ENCODE assay signal across 25 cellular contexts in genomic region chr5:123786411-123786810, GRCh38.
DNase-seq lines count a peak whose midpoint lies in the region; ATAC-seq, FAIRE-seq and TF ChIP-seq lines count a peak whose summit lies in the region.
"Had no signal": no experiment of that assay in that cellular context is flagged by ENCODE, and none has a peak within 500 bp of the region (broad histone marks: within the 10 kb centered on the region; RNA-seq: fewer than 3 reads in every experiment).

No MANE protein-coding gene starts in this region.

- H3K9me3 ChIP-seq in adrenal gland (replicated peaks in 1 of 3) = no peaks in the 10 kb centered on the region
- H3K9me3 ChIP-seq: body of pancreas had no signal

- DNase-seq in SIG-M5 treated with dmso at 0.1 percent for 504 hours (lab: John Stamatoyannopoulos, UW; ENCODE audit: unreplicated experiment) (peak; percentile 17), SIG-M5 (lab: John Stamatoyannopoulos, UW) (no peak), OCI-M1 (lab: John Stamatoyannopoulos, UW) (peak; percentile 5), WTC11 (ENCODE audit: low spot score) (no peak), GF-D8 (lab: John Stamatoyannopoulos, UW) (no peak), adrenal gland (no peak)
- DNase-seq: 8988T; activated CD4-positive, alpha-beta T cell treated with anti-CD3 and anti-CD28 coated beads, Interleukin-2, amount 50 U/mL, for 1 hour; activated naive CD8-positive, alpha-beta T cell treated with anti-CD3 and anti-CD28 coated beads, Interleukin-2, amount 10 ng/mL, durations not matched to agents 7 days and 5 days; Caco-2; effector memory CD4-positive, alpha-beta T cell; esophagus squamous epithelium; mesenchymal stem cell; MM.1S; naive thymus-derived CD8-positive, alpha-beta T cell; NCI-H2227 treated with DMSO at 0.1 percent for 48 hours; small intestine; stimulated activated CD4-positive, alpha-beta T cell treated with anti-CD3 and anti-CD28 coated beads, Interleukin-4, amount 100 ng/mL, for 4 hours; T-helper 1 cell; upper lobe of left lung had no signal

- no peak overlapping the region for H3K4me3 Mint-ChIP-seq in WTC11
- H3K4me3 Mint-ChIP-seq: activated naive CD8-positive, alpha-beta T cell treated with anti-CD3 and anti-CD28 coated beads, Interleukin-2, amount 10 ng/mL, durations not matched to agents 7 days and 5 days; naive thymus-derived CD8-positive, alpha-beta T cell had no signal

- no peaks in the 10 kb centered on the region for H3K4me1 ChIP-seq in adrenal gland (replicated peaks in 1 of 2)
- H3K4me1 ChIP-seq: Caco-2, upper lobe of left lung had no signal

- no peak for ATAC-seq in HG02973 (IDR thresholded peaks at IDR 0.05; ENCODE audit: unreplicated experiment)
- no peak for ATAC-seq in WTC11
- ATAC-seq: naive thymus-derived CD8-positive, alpha-beta T cell had no signal

- WGBS in adrenal gland, 4 donors = 67 to 77% (median 70%) methylated on average over 5 of the region's 5 CpGs

- no peaks in the 10 kb centered on the region for H3K27me3 ChIP-seq in adrenal gland
- H3K27me3 ChIP-seq: body of pancreas, upper lobe of left lung had no signal

- peak; percentile 75 for FAIRE-seq in islet of Langerhans (lab: Jason Lieb, UNC)
- FAIRE-seq: small intestine had no signal

- no peaks in the 10 kb centered on the region for H3K36me3 ChIP-seq in adrenal gland (replicated peaks in 1 of 2)
- H3K36me3 ChIP-seq: esophagus squamous epithelium, upper lobe of left lung had no signal

- H3K27ac ChIP-seq in adrenal gland = no peak overlapping the region
- H3K27ac ChIP-seq: body of pancreas, esophagus squamous epithelium, upper lobe of left lung had no signal

- intact Hi-C loops in adrenal gland (cut with DNase I) = no loop called here

- TF ChIP-seq CTCF in WTC11 (IDR thresholded peaks at IDR 0.05) (no peak), adrenal gland (IDR thresholded peaks at IDR 0.05) (no peak)

- H3K4me1 Mint-ChIP-seq in WTC11 = peaks cover 24% of the 10 kb centered on the region
- H3K4me1 Mint-ChIP-seq: activated naive CD8-positive, alpha-beta T cell treated with anti-CD3 and anti-CD28 coated beads, Interleukin-2, amount 10 ng/mL, durations not matched to agents 7 days and 5 days; naive thymus-derived CD8-positive, alpha-beta T cell had no signal

- peaks cover 20% of the 10 kb centered on the region for H3K36me3 Mint-ChIP-seq in WTC11
- H3K36me3 Mint-ChIP-seq: activated naive CD8-positive, alpha-beta T cell treated with anti-CD3 and anti-CD28 coated beads, Interleukin-2, amount 10 ng/mL, durations not matched to agents 7 days and 5 days had no signal

- H3K27me3 Mint-ChIP-seq in WTC11 (ENCODE audit: low read depth) = no peaks in the 10 kb centered on the region
- H3K27me3 Mint-ChIP-seq: activated naive CD8-positive, alpha-beta T cell treated with anti-CD3 and anti-CD28 coated beads, Interleukin-2, amount 10 ng/mL, durations not matched to agents 7 days and 5 days; naive thymus-derived CD8-positive, alpha-beta T cell; progenitor cell of endocrine pancreas had no signal

- H3K27ac Mint-ChIP-seq in WTC11 = no peak overlapping the region
- H3K27ac Mint-ChIP-seq: activated naive CD8-positive, alpha-beta T cell treated with anti-CD3 and anti-CD28 coated beads, Interleukin-2, amount 10 ng/mL, durations not matched to agents 7 days and 5 days; activated T-helper 2 cell treated with anti-CD3 and anti-CD28 coated beads, Interferon-gamma antibody, Interleukin-2, Interleukin-4, amounts not matched to agents 10 μg/mL and 5 μg/mL and 100 μg/mL, durations not matched to agents 14 hours and 24 hours and 36 hours; naive thymus-derived CD8-positive, alpha-beta T cell had no signal

- POLR2A ChIA-PET in WTC11 (lab: Charles Lee) = no interaction called here

- TF ChIP-seq POLR2A in adrenal gland (IDR thresholded peaks at IDR 0.05) = no peak

- peaks cover 22% of the 10 kb centered on the region for H3K9me3 Mint-ChIP-seq in WTC11

- no peak overlapping the region for H3K4me3 ChIP-seq in adrenal gland
- H3K4me3 ChIP-seq: body of pancreas, upper lobe of left lung had no signal

- CTCF ChIA-PET in WTC11 (lab: Charles Lee) = no interaction called here

TF ChIP-seq in WTC11, 78 proteins besides CTCF, POLR2A, EP300 and RAD21:
- TF ChIP-seq JAZF1 (CRISPR knock-in tag; IDR thresholded peaks at IDR 0.05) (no peak), MAX (CRISPR knock-in tag; IDR thresholded peaks at IDR 0.05) (no peak), E2F4 (CRISPR knock-in tag; IDR thresholded peaks at IDR 0.05; ENCODE audit: borderline replicate concordance, low read depth) (no peak), NFE2L1 (CRISPR knock-in tag; IDR thresholded peaks at IDR 0.05) (no peak), ATF3 (CRISPR knock-in tag; conservative IDR thresholded peaks at IDR 0.05) (no peak)

Comparison
In these comparisons a context has a peak if more than half of its experiments do, and no peak if none do; other contexts are left out.
1. DNase-seq: peak in SIG-M5 treated with dmso at 0.1 percent for 504 hours (single experiment) and OCI-M1 (single experiment); none in SIG-M5 (single experiment), WTC11 (single experiment), GF-D8 (single experiment) and adrenal gland (0 of 7).